In the genomic region with DNA sequence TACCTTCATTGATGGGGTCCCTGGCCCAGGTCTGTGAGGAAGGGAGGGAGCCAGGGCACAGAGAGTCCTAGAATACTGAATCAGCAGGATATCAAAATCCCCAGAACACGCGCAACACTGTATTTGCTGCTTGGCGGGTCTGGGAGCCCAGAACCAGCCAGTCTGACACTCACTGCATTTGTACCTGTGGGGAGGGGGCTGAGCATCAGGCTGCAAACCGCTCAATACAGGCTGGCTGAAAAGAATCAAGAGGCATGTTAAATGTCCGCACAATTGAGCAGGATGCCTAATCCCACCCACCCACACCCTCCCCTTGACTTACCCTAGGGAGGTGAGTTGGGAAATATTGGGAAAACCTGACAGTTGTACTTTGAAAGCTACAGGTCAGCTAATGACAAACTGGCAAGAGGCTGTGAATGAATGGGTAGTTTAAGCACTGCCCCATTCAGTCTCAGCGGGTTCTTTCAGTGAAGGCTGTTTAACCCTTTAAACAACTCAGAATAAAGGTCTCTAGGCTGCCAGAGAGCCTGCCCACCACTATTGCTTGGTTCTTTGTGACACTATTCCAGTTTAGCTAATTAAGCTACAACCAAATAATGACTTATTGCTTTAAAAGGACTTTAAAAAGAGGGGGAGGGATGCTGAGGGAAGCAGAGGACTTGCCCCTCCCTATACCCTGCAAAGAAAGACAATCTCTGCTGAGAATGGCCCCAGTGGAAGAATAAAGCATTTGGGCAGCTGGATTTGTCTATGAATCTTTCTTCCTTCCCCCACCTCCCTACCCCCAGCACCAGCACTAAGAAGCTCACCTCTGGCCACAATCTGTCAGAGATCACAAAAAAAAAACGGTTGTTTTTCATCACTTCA, we compare ENCODE assay signal across 2 cellular contexts.
TF ChIP-seq lines count a peak whose summit lies in the region.

No MANE protein-coding gene starts in this region.

TF ChIP-seq in A549, 52 proteins besides CTCF, POLR2A, EP300 and RAD21:
- no peak for TF ChIP-seq ZC3H11A (IDR thresholded peaks at IDR 0.05)
- TF ChIP-seq, protein P1, sequence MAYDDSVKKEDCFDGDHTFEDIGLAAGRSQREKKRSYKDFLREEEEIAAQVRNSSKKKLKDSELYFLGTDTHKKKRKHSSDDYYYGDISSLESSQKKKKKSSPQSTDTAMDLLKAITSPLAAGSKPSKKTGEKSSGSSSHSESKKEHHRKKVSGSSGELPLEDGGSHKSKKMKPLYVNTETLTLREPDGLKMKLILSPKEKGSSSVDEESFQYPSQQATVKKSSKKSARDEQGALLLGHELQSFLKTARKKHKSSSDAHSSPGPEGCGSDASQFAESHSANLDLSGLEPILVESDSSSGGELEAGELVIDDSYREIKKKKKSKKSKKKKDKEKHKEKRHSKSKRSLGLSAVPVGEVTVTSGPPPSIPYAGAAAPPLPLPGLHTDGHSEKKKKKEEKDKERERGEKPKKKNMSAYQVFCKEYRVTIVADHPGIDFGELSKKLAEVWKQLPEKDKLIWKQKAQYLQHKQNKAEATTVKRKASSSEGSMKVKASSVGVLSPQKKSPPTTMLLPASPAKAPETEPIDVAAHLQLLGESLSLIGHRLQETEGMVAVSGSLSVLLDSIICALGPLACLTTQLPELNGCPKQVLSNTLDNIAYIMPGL (CRISPR knock-in tag; IDR thresholded peaks at IDR 0.05; ENCODE audit: borderline replicate concordance), result no peak
- TF ChIP-seq, protein P2, sequence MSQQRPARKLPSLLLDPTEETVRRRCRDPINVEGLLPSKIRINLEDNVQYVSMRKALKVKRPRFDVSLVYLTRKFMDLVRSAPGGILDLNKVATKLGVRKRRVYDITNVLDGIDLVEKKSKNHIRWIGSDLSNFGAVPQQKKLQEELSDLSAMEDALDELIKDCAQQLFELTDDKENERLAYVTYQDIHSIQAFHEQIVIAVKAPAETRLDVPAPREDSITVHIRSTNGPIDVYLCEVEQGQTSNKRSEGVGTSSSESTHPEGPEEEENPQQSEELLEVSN (IDR thresholded peaks at IDR 0.05; ENCODE audit: borderline replicate concordance, low read depth), result no peak
- TF ChIP-seq PHF8 (IDR thresholded peaks at IDR 0.05; ENCODE audit: borderline replicate concordance, low read depth), result no peak
- no peak for TF ChIP-seq CEBPB (IDR thresholded peaks at IDR 0.05)
- TF ChIP-seq, protein P3, sequence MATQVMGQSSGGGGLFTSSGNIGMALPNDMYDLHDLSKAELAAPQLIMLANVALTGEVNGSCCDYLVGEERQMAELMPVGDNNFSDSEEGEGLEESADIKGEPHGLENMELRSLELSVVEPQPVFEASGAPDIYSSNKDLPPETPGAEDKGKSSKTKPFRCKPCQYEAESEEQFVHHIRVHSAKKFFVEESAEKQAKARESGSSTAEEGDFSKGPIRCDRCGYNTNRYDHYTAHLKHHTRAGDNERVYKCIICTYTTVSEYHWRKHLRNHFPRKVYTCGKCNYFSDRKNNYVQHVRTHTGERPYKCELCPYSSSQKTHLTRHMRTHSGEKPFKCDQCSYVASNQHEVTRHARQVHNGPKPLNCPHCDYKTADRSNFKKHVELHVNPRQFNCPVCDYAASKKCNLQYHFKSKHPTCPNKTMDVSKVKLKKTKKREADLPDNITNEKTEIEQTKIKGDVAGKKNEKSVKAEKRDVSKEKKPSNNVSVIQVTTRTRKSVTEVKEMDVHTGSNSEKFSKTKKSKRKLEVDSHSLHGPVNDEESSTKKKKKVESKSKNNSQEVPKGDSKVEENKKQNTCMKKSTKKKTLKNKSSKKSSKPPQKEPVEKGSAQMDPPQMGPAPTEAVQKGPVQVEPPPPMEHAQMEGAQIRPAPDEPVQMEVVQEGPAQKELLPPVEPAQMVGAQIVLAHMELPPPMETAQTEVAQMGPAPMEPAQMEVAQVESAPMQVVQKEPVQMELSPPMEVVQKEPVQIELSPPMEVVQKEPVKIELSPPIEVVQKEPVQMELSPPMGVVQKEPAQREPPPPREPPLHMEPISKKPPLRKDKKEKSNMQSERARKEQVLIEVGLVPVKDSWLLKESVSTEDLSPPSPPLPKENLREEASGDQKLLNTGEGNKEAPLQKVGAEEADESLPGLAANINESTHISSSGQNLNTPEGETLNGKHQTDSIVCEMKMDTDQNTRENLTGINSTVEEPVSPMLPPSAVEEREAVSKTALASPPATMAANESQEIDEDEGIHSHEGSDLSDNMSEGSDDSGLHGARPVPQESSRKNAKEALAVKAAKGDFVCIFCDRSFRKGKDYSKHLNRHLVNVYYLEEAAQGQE (IDR thresholded peaks at IDR 0.05), result no peak
- no peak for TF ChIP-seq EHMT2 (IDR thresholded peaks at IDR 0.05; ENCODE audit: low read depth)
- no peak for TF ChIP-seq HOXB5 (CRISPR knock-in tag; IDR thresholded peaks at IDR 0.05)
- no peak for TF ChIP-seq TP53 (CRISPR knock-in tag; IDR thresholded peaks at IDR 0.05)
- no peak for TF ChIP-seq RCOR1 (IDR thresholded peaks at IDR 0.05; ENCODE audit: low read depth, low read length)
- TF ChIP-seq, protein P4, sequence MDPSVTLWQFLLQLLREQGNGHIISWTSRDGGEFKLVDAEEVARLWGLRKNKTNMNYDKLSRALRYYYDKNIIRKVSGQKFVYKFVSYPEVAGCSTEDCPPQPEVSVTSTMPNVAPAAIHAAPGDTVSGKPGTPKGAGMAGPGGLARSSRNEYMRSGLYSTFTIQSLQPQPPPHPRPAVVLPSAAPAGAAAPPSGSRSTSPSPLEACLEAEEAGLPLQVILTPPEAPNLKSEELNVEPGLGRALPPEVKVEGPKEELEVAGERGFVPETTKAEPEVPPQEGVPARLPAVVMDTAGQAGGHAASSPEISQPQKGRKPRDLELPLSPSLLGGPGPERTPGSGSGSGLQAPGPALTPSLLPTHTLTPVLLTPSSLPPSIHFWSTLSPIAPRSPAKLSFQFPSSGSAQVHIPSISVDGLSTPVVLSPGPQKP (IDR thresholded peaks at IDR 0.05; ENCODE audit: low read depth, low read length), result no peak
- TF ChIP-seq FOSL2 (IDR thresholded peaks at IDR 0.05), result no peak
- TF ChIP-seq FOSL2 (CRISPR knock-in tag; IDR thresholded peaks at IDR 0.05), result no peak
- TF ChIP-seq, protein P5, sequence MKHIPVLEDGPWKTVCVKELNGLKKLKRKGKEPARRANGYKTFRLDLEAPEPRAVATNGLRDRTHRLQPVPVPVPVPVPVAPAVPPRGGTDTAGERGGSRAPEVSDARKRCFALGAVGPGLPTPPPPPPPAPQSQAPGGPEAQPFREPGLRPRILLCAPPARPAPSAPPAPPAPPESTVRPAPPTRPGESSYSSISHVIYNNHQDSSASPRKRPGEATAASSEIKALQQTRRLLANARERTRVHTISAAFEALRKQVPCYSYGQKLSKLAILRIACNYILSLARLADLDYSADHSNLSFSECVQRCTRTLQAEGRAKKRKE (CRISPR knock-in tag; IDR thresholded peaks at IDR 0.05; ENCODE audit: low read depth), result no peak
- no peak for TF ChIP-seq EHF (CRISPR knock-in tag; IDR thresholded peaks at IDR 0.05)

TF ChIP-seq in endothelial cell of umbilical vein, 7 proteins besides CTCF, POLR2A, EP300 and RAD21:
- TF ChIP-seq EZH2 (IDR thresholded peaks at IDR 0.05; ENCODE audit: borderline replicate concordance, low read depth, low read length, severe bottlenecking) (no peak), GATA2 (IDR thresholded peaks at IDR 0.05; ENCODE audit: insufficient read depth, insufficient read length, low read depth, low read length) (no peak), POLR2AphosphoS5 (IDR thresholded peaks at IDR 0.05; ENCODE audit: insufficient read depth, low read depth, low read length) (no peak), FOS (IDR thresholded peaks at IDR 0.05; ENCODE audit: borderline replicate concordance, insufficient read depth, low read length) (no peak)
TF ChIP-seq in endothelial cell of umbilical vein: peak in this region for 0.
